In genomic region chr2:108786354-108787208, GRCh38 we compare ENCODE assay signal across 1 cellular context.
TF ChIP-seq lines count a peak whose summit lies in the region.

Gene CCDC138 (plus strand): TSS chr2:108786771. CDS start chr2:108786823, 52 bp downstream.

TF ChIP-seq in HepG2, 621 proteins besides CTCF, POLR2A, EP300 and RAD21 (continued from another document and continues in another):
- peak; percentile 85; the same call in 1 of the 2 replicates for TF ChIP-seq RFXAP (CRISPR knock-in tag; IDR thresholded peaks at IDR 0.05; ENCODE audit: borderline replicate concordance)
- TF ChIP-seq ZFP90 (CRISPR knock-in tag; IDR thresholded peaks at IDR 0.05; ENCODE audit: borderline replicate concordance) = peak; percentile 70; the same call in 1 of the 2 replicates
- TF ChIP-seq ZNF33A (CRISPR knock-in tag; IDR thresholded peaks at IDR 0.05; ENCODE audit: borderline replicate concordance) = no peak
- TF ChIP-seq IRF1 (CRISPR knock-in tag; IDR thresholded peaks at IDR 0.05; ENCODE audit: low read depth) = no peak
- TF ChIP-seq ZBTB39 (CRISPR knock-in tag; IDR thresholded peaks at IDR 0.05) = no peak
- TF ChIP-seq SRF (IDR thresholded peaks at IDR 0.05; ENCODE audit: low read depth, low read length) = no peak
- TF ChIP-seq PITX1 (CRISPR knock-in tag; IDR thresholded peaks at IDR 0.05) = 0 out of 2 replicates have a peak, but pooled peaks have one; percentile 46
- peak; percentile 95 for TF ChIP-seq ZNF605 (CRISPR knock-in tag; IDR thresholded peaks at IDR 0.05)
- peak; percentile 45; the same call in 1 of the 2 replicates for TF ChIP-seq ZHX1 (CRISPR knock-in tag; IDR thresholded peaks at IDR 0.05; ENCODE audit: low read depth)
- TF ChIP-seq ZNF138 (CRISPR knock-in tag; IDR thresholded peaks at IDR 0.05; ENCODE audit: low read depth) = peak; percentile 95; the same call in 1 of the 2 replicates
- TF ChIP-seq ZNF574 (CRISPR knock-in tag; IDR thresholded peaks at IDR 0.05) = peak; percentile 78; the same call in 1 of the 2 replicates
- TF ChIP-seq ARID2 (CRISPR knock-in tag; IDR thresholded peaks at IDR 0.05; ENCODE audit: borderline replicate concordance) = peak; percentile 88; the same call in 1 of the 2 replicates
- TF ChIP-seq ETV6 (CRISPR knock-in tag; conservative IDR thresholded peaks at IDR 0.05) = peak; percentile 84
- no peak; the same call in 1 of the 2 replicates for TF ChIP-seq ZNF629 (CRISPR knock-in tag; conservative IDR thresholded peaks at IDR 0.05)
- TF ChIP-seq ZGPAT (CRISPR knock-in tag; IDR thresholded peaks at IDR 0.05) = peak; percentile 92
- TF ChIP-seq GRHL1 (CRISPR knock-in tag; conservative IDR thresholded peaks at IDR 0.05) = no peak
- peak; percentile 78 for TF ChIP-seq ZNF441 (CRISPR knock-in tag; IDR thresholded peaks at IDR 0.05; ENCODE audit: borderline replicate concordance)
- TF ChIP-seq ATF6 (CRISPR knock-in tag; conservative IDR thresholded peaks at IDR 0.05) = peak; percentile 53; the same call in 1 of the 2 replicates
- TF ChIP-seq SMARCC2 (IDR thresholded peaks at IDR 0.05) = no peak
- peak; percentile 38; the same call in 1 of the 2 replicates for TF ChIP-seq KDM4B (CRISPR knock-in tag; IDR thresholded peaks at IDR 0.05)
- TF ChIP-seq ZNF235 (CRISPR knock-in tag; IDR thresholded peaks at IDR 0.05; ENCODE audit: borderline replicate concordance) = 0 out of 2 replicates have a peak, but pooled peaks have one; percentile 63
- no peak; the same call in 1 of the 2 replicates for TF ChIP-seq ZBTB26 (CRISPR knock-in tag; IDR thresholded peaks at IDR 0.05; ENCODE audit: borderline replicate concordance)
- peak; percentile 73; the same call in 1 of the 2 replicates for TF ChIP-seq MIER3 (CRISPR knock-in tag; IDR thresholded peaks at IDR 0.05; ENCODE audit: borderline replicate concordance)
- TF ChIP-seq HIC2 (CRISPR knock-in tag; IDR thresholded peaks at IDR 0.05; ENCODE audit: low read depth) = no peak
- TF ChIP-seq ZNF549 (CRISPR knock-in tag; IDR thresholded peaks at IDR 0.05) = no peak
- peak; percentile 86; the same call in 1 of the 2 replicates for TF ChIP-seq MTF2 (CRISPR knock-in tag; IDR thresholded peaks at IDR 0.05; ENCODE audit: borderline replicate concordance)
- peak; percentile 94 for TF ChIP-seq ZNF792 (CRISPR knock-in tag; IDR thresholded peaks at IDR 0.05)
- peak; percentile 50; the same call in 1 of the 2 replicates for TF ChIP-seq SAFB2 (CRISPR knock-in tag; IDR thresholded peaks at IDR 0.05; ENCODE audit: borderline replicate concordance, low read depth)
- 0 out of 2 replicates have a peak, but pooled peaks have one; percentile 32 for TF ChIP-seq NFAT5 (CRISPR knock-in tag; IDR thresholded peaks at IDR 0.05)
- TF ChIP-seq ZSCAN30 (CRISPR knock-in tag; IDR thresholded peaks at IDR 0.05) = no peak
